In genomic region chr2:85734015-85734414, GRCh38 we compare ENCODE assay signal across 1 cellular context.
TF ChIP-seq lines count a peak whose summit lies in the region.

No MANE protein-coding gene starts in this region.

TF ChIP-seq in H1, 55 proteins besides CTCF, POLR2A, EP300 and RAD21:
- TF ChIP-seq SIX5 (IDR thresholded peaks at IDR 0.05; ENCODE audit: low read depth, low read length): no peak
- TF ChIP-seq TEAD4 (IDR thresholded peaks at IDR 0.05; ENCODE audit: low read depth, low read length): no peak
- no peak for TF ChIP-seq POLR2AphosphoS5 (IDR thresholded peaks at IDR 0.05; ENCODE audit: low read depth, low read length)
- no peak for TF ChIP-seq PHF8 (conservative IDR thresholded peaks at IDR 0.05; ENCODE audit: low read depth, low read length)
- TF ChIP-seq SP4 (IDR thresholded peaks at IDR 0.05; ENCODE audit: low read length): no peak
- TF ChIP-seq KDM4A (IDR thresholded peaks at IDR 0.05; ENCODE audit: low read depth, low read length, severe bottlenecking): no peak
- no peak for TF ChIP-seq USF2 (IDR thresholded peaks at IDR 0.05; ENCODE audit: low read length)
- TF ChIP-seq NRF1 (IDR thresholded peaks at IDR 0.05; ENCODE audit: low read depth, low read length): no peak
- no peak for TF ChIP-seq CREB1 (IDR thresholded peaks at IDR 0.05)
- no peak for TF ChIP-seq NANOG (IDR thresholded peaks at IDR 0.05; ENCODE audit: insufficient read depth, low read depth, low read length, poor library complexity, severe bottlenecking)
- TF ChIP-seq SIRT6 (IDR thresholded peaks at IDR 0.05; ENCODE audit: low read length): no peak
- TF ChIP-seq RXRA (IDR thresholded peaks at IDR 0.05; ENCODE audit: insufficient read depth, low read depth, low read length): no peak
- no peak for TF ChIP-seq CTBP2 (IDR thresholded peaks at IDR 0.05; ENCODE audit: borderline replicate concordance, insufficient read depth, insufficient read length, low read length)
- TF ChIP-seq BCL11A (IDR thresholded peaks at IDR 0.05; ENCODE audit: low read depth in 2 of 2, low read length in 2 of 2): no peak
- TF ChIP-seq HDAC2 (IDR thresholded peaks at IDR 0.05; ENCODE audit: borderline replicate concordance in 1 of 2, low read depth in 2 of 2, low read length in 2 of 2): no peak
